ENCODE assay signal across 13 cellular contexts in genomic region chr11:75637998-75638397, GRCh38. TPM values are rescaled to one million over a fixed set of nuclear protein-coding genes. Genes with fewer than 3 reads are reported as not detected.
A peak's percentile ranks its signal among the peaks of the same experiment; 100 is the strongest.
DNase-seq lines count a peak whose midpoint lies in the region; ATAC-seq and TF ChIP-seq lines count a peak whose summit lies in the region.
"Had no signal": no experiment of that assay in that cellular context is flagged by ENCODE, and none has a peak within 500 bp of the region (broad histone marks: within the 10 kb centered on the region; RNA-seq: fewer than 3 reads in every experiment).

No MANE protein-coding gene starts in this region.

- H3K27ac Mint-ChIP-seq in glutamatergic neuron (ENCODE audit: unreplicated experiment) (peak overlapping the region; percentile 99), T-cell (no peak overlapping the region)
- H3K27ac Mint-ChIP-seq: CD4-positive, alpha-beta T cell; H9 had no signal

- no peaks in the 10 kb centered on the region for H3K9me3 ChIP-seq in HEK293 (ENCODE audit: control insufficient read depth, insufficient read depth, low read depth, low read length)
- H3K9me3 ChIP-seq in SK-N-MC (ENCODE audit: low read depth, low read length): no peaks in the 10 kb centered on the region
- H3K9me3 ChIP-seq: Caco-2 had no signal

- H3K36me3 ChIP-seq in HEK293 (ENCODE audit: control insufficient read depth in 2 of 2, insufficient read depth in 1 of 2, low read length in 2 of 2): no peaks in the 10 kb centered on the region
- no peaks in the 10 kb centered on the region for H3K36me3 ChIP-seq in SK-N-MC (ENCODE audit: insufficient read depth, low read length)

- CTCF ChIA-PET in HEK293 (lab: Yijun Ruan, JAX): no interaction called here
- CTCF ChIA-PET in T-cell (lab: Charles Lee): no interaction called here

- H3K27ac ChIP-seq in HEK293 (ENCODE audit: extremely low read depth, low read depth, low read length) (no peak overlapping the region), SK-N-MC (0 out of 2 replicates have a peak overlapping the region, but pooled peaks have one; percentile 5)
- H3K27ac ChIP-seq: C4-2B had no signal

- H3K36me3 Mint-ChIP-seq in glutamatergic neuron (ENCODE audit: unreplicated experiment) (no peaks in the 10 kb centered on the region), T-cell (no peaks in the 10 kb centered on the region)

- H3K4me1 Mint-ChIP-seq in glutamatergic neuron (ENCODE audit: low read depth, unreplicated experiment) (peaks cover 72% of the 10 kb centered on the region), T-cell (no peaks in the 10 kb centered on the region)

- DNase-seq in SK-N-MC (ENCODE audit: low read depth, low spot score) (no peak), glutamatergic neuron (no peak), GM19238 (ENCODE audit: insufficient read length, low spot score) (no peak), NCI-H1694 (lab: John Stamatoyannopoulos, UW) (no peak), T-cell (no peak)
- DNase-seq: ACHN; Caco-2; CD4-positive, alpha-beta T cell; H9 had no signal

- H3K4me3 ChIP-seq in HEK293 (ENCODE audit: low read depth, low read length): no peak overlapping the region
- no peak overlapping the region for H3K4me3 ChIP-seq in SK-N-MC

- no peaks in the 10 kb centered on the region; the same call in 1 of the 2 replicates for H3K4me1 ChIP-seq in HEK293 (ENCODE audit: control insufficient read depth, insufficient read depth, low read length)

- H3K9me3 Mint-ChIP-seq in glutamatergic neuron (ENCODE audit: unreplicated experiment) (peaks cover 14% of the 10 kb centered on the region), T-cell (no peaks in the 10 kb centered on the region)
- H3K9me3 Mint-ChIP-seq: CD4-positive, alpha-beta T cell; H9 had no signal

- no peak for ATAC-seq in T-cell (replicated peaks in 1 of 4)
- no peak for ATAC-seq in HG03378 (IDR thresholded peaks at IDR 0.05; ENCODE audit: unreplicated experiment)

- TF ChIP-seq CTCF in HEK293 (tag by site-specific recombination; IDR thresholded peaks at IDR 0.05) (no peak), glutamatergic neuron (IDR thresholded peaks at IDR 0.05; ENCODE audit: partially characterized antibody, unreplicated experiment) (no peak)

- H3K27me3 Mint-ChIP-seq in glutamatergic neuron (ENCODE audit: unreplicated experiment) (peaks cover 15% of the 10 kb centered on the region), T-cell (peaks cover 35 to 42% of the 10 kb centered on the region in 2 donors)

- H3K9ac ChIP-seq in SK-N-MC (ENCODE audit: insufficient read length): no peak overlapping the region

- peak overlapping the region; percentile 84 for H3K4me3 Mint-ChIP-seq in glutamatergic neuron (ENCODE audit: unreplicated experiment)
- H3K4me3 Mint-ChIP-seq in T-cell: no peak overlapping the region
- H3K4me3 Mint-ChIP-seq: CD4-positive, alpha-beta T cell; H9 had no signal

- POLR2A ChIA-PET in HEK293 (lab: Yijun Ruan, JAX): no interaction called here
- POLR2A ChIA-PET in T-cell (lab: Charles Lee): no interaction called here

TF ChIP-seq in HEK293, 187 proteins besides CTCF, POLR2A, EP300 and RAD21:
- TF ChIP-seq, protein P1, sequence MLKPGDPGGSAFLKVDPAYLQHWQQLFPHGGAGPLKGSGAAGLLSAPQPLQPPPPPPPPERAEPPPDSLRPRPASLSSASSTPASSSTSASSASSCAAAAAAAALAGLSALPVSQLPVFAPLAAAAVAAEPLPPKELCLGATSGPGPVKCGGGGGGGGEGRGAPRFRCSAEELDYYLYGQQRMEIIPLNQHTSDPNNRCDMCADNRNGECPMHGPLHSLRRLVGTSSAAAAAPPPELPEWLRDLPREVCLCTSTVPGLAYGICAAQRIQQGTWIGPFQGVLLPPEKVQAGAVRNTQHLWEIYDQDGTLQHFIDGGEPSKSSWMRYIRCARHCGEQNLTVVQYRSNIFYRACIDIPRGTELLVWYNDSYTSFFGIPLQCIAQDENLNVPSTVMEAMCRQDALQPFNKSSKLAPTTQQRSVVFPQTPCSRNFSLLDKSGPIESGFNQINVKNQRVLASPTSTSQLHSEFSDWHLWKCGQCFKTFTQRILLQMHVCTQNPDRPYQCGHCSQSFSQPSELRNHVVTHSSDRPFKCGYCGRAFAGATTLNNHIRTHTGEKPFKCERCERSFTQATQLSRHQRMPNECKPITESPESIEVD (tag by site-specific recombination; IDR thresholded peaks at IDR 0.05): no peak
- peak; percentile 44; the same call in 1 of the 2 replicates for TF ChIP-seq MZF1 (tag by site-specific recombination; IDR thresholded peaks at IDR 0.05; ENCODE audit: borderline replicate concordance)

RNA-seq across cellular contexts. Expression of gene MAP6, which starts 30.8 kb away (rescaled TPM):
- total RNA-seq in glutamatergic neuron (ENCODE audit: unreplicated experiment) (313 TPM), T-cell (under 1 TPM in 3 of 5 donors, not detected in 2; 0.19 to 0.35 (median 0.30) TPM)
- total RNA-seq: CD4-positive, alpha-beta T cell; HT-29 had no signal

Comparison
In these comparisons a context has a peak if more than half of its experiments do, and no peak if none do; other contexts are left out.
1. RNA of gene MAP6, which starts 30.8 kb away (total RNA-seq): 313 TPM in glutamatergic neuron (single experiment); 0.19 to 0.35 TPM in T-cell; every median in the first group is over 100 times any median in the second.